Comparison of ENCODE assay signal across 11 cellular contexts in the genomic region with DNA sequence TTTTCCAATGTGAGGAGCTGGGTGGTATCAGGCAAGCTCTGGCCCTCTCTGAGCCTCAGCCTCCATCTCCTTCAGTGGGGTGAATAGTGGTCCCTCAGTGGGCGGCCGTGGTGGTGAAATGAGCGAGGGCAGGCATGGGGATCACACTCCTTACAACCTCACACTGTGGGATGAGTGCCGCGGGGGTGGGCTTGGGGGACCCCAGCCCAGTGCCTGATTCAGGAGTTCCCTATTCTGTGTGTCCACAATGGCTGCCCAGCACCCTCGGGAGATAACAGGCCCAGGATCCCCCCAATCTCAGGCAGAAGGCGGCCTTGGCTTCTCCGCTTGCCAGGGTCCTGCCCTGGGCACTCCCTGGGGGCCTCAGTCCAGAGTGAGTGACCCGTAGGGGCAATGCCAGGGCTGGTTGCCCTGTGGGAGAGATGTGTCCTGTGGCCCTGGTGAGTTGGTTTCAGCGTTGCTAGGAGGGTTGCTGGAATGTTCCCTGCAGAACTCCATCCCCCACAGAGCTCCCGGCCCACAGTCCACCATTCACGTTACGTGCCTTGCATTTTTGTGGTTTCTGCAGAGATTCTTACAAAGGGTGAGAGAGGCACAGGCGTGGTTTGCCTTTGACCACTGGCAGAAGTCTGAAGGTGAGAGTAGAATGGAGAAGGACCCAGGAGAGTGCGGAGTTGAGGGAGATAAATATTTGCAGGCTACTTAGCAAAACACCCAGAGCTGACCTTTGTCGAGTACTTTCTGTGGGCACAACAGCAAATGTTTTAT. TPM values are rescaled to one million over a fixed set of nuclear protein-coding genes. Genes with fewer than 3 reads are reported as not detected.
A peak's percentile ranks its signal among the peaks of the same experiment; 100 is the strongest.
DNase-seq lines count a peak whose midpoint lies in the region; ATAC-seq, FAIRE-seq and TF ChIP-seq lines count a peak whose summit lies in the region.
"Had no signal": no experiment of that assay in that cellular context is flagged by ENCODE, and none has a peak within 500 bp of the region (broad histone marks: within the 10 kb centered on the region; RNA-seq: fewer than 3 reads in every experiment).

No MANE protein-coding gene starts in this region.

- H2AFZ ChIP-seq in astrocyte (ENCODE audit: low read depth, low read length) = peak overlapping the region; percentile 28
- no peak overlapping the region for H2AFZ ChIP-seq in keratinocyte (ENCODE audit: control insufficient read depth, low read length)

- H3K4me3 ChIP-seq in astrocyte (ENCODE audit: insufficient read depth, low read depth, low read length) = peak overlapping the region; percentile 18
- peak overlapping the region in 1 of 3 experiments; percentile 13 for H3K4me3 ChIP-seq in keratinocyte (ENCODE audit: control insufficient read depth in 2 of 3, extremely low read depth in 1 of 3, insufficient read depth in 2 of 3, low read depth in 1 of 3, low read length in 3 of 3)
- H3K4me3 ChIP-seq in tibial artery = no peak overlapping the region
- H3K4me3 ChIP-seq: uterus had no signal

- H3K27me3 ChIP-seq in astrocyte (ENCODE audit: insufficient read depth, low read length) (no peaks in the 10 kb centered on the region), keratinocyte (ENCODE audit: control insufficient read depth, extremely low read depth, insufficient read depth, low read length) (no peaks in the 10 kb centered on the region), tibial artery (no peaks in the 10 kb centered on the region)
- H3K27me3 ChIP-seq: uterus had no signal

- H3K27ac Mint-ChIP-seq in astrocyte (ENCODE audit: unreplicated experiment) = peak overlapping the region; percentile 94
- no peak overlapping the region for H3K27ac Mint-ChIP-seq in activated T-helper 1 cell treated with anti-CD3 and anti-CD28 coated beads, Interleukin-12 subunit alpha, Interleukin-12 subunit beta, Interleukin-2, Interleukin-4 antibody, amounts not matched to agents 30 ng/mL and 10 ng/mL and 1 ng/mL, durations not matched to agents 14 hours and 24 hours and 36 hours

- intact Hi-C loops in tibial artery (cut with DNase I; ENCODE audit: low total_unique reads) = loop anchor here (5.0 kb wide), 1 partner anchor 109 kb away; the partner anchor contains the start of gene CHKA
- intact Hi-C loops in activated T-helper 1 cell treated with anti-CD3 and anti-CD28 coated beads, Interleukin-12 subunit alpha, Interleukin-12 subunit beta, Interleukin-2, Interleukin-4 antibody, amounts not matched to agents 30 ng/mL and 10 ng/mL and 1 ng/mL, durations not matched to agents 14 hours and 24 hours and 36 hours (cut with micrococcal nuclease) = no loop called here

- H3K27ac ChIP-seq in astrocyte (ENCODE audit: low read depth, low read length) (peak overlapping the region; percentile 96), keratinocyte (ENCODE audit: control insufficient read depth, insufficient read depth, low read length) (peak overlapping the region; percentile 24), tibial artery (peak overlapping the region; percentile 93 to 94)

- peaks cover 58% of the 10 kb centered on the region for H3K4me1 ChIP-seq in astrocyte (ENCODE audit: insufficient read depth, low read length)
- H3K4me1 ChIP-seq in keratinocyte (ENCODE audit: control insufficient read depth, extremely low read depth, insufficient read depth, low read length) = peaks cover 45% of the 10 kb centered on the region
- peaks cover 4 to 92% (median 73%) of the 10 kb centered on the region in 4 donors for H3K4me1 ChIP-seq in tibial artery

- TF ChIP-seq CTCF in astrocyte (IDR thresholded peaks at IDR 0.05; ENCODE audit: insufficient read depth, low read depth, low read length) (no peak), keratinocyte (optimal IDR thresholded peaks at IDR 0.05 in 1 of 3, IDR thresholded peaks at IDR 0.05 in 1 of 3, conservative IDR thresholded peaks at IDR 0.05 in 1 of 3; ENCODE audit: extremely low read depth in 1 of 3, insufficient read depth in 2 of 3, low read length in 3 of 3) (no peak), tibial artery (IDR thresholded peaks at IDR 0.05) (no peak)

- H4K20me1 ChIP-seq in astrocyte (ENCODE audit: insufficient read depth, low read length) (no peaks in the 10 kb centered on the region), keratinocyte (ENCODE audit: control insufficient read depth, extremely low read depth, insufficient read depth, low read length) (no peaks in the 10 kb centered on the region)

- H3K9ac ChIP-seq in astrocyte (ENCODE audit: low read length) (peak overlapping the region; percentile 78), keratinocyte (ENCODE audit: control insufficient read depth, extremely low read depth, insufficient read depth, low read length) (no peak overlapping the region)

- H3K79me2 ChIP-seq in astrocyte (ENCODE audit: insufficient read depth, low read length) (peaks cover 16% of the 10 kb centered on the region), keratinocyte (ENCODE audit: control insufficient read depth, insufficient read depth, low read length) (no peaks in the 10 kb centered on the region)

- H3K4me3 Mint-ChIP-seq in astrocyte (ENCODE audit: unreplicated experiment) = no peak overlapping the region
- no peak overlapping the region for H3K4me3 Mint-ChIP-seq in activated T-helper 1 cell treated with anti-CD3 and anti-CD28 coated beads, Interleukin-12 subunit alpha, Interleukin-12 subunit beta, Interleukin-2, Interleukin-4 antibody, amounts not matched to agents 30 ng/mL and 10 ng/mL and 1 ng/mL, durations not matched to agents 14 hours and 24 hours and 36 hours
- H3K4me3 Mint-ChIP-seq: neural crest cell had no signal

- DNase-seq in HK-2 (ENCODE audit: unreplicated experiment) (peak; percentile 84), astrocyte (ENCODE audit: low read depth) (peak; percentile 96), keratinocyte (ENCODE audit: low read depth, low spot score) (no peak), tibial artery (peak; percentile 54 to 88), NCI-H1436 (lab: John Stamatoyannopoulos, UW) (no peak)
- no peak for DNase-seq in activated T-helper 1 cell treated with anti-CD3 and anti-CD28 coated beads, Interleukin-12 subunit alpha, Interleukin-12 subunit beta, Interleukin-2, Interleukin-4 antibody, amounts not matched to agents 30 ng/mL and 10 ng/mL and 1 ng/mL, durations not matched to agents 14 hours and 24 hours and 36 hours (ENCODE audit: low spot score)
- DNase-seq in activated CD4-positive, alpha-beta T cell treated with anti-CD3 and anti-CD28 coated beads, Interleukin-2, amount 50 U/mL, for 4 hours = no peak
- DNase-seq: uterus had no signal

- no peaks in the 10 kb centered on the region for H3K9me3 Mint-ChIP-seq in astrocyte (ENCODE audit: unreplicated experiment)
- no peaks in the 10 kb centered on the region for H3K9me3 Mint-ChIP-seq in activated T-helper 1 cell treated with anti-CD3 and anti-CD28 coated beads, Interleukin-12 subunit alpha, Interleukin-12 subunit beta, Interleukin-2, Interleukin-4 antibody, amounts not matched to agents 30 ng/mL and 10 ng/mL and 1 ng/mL, durations not matched to agents 14 hours and 24 hours and 36 hours
- H3K9me3 Mint-ChIP-seq: neural crest cell had no signal

- H3K9me1 ChIP-seq in keratinocyte (ENCODE audit: control insufficient read depth, extremely low read depth, insufficient read depth, low read length) = no peaks in the 10 kb centered on the region

- peak; percentile 93 for FAIRE-seq in astrocyte (lab: Jason Lieb, UNC)
- peak; percentile 32 for FAIRE-seq in keratinocyte (lab: Jason Lieb, UNC)

- H3K27me3 Mint-ChIP-seq in astrocyte (ENCODE audit: low read depth, unreplicated experiment) = peaks cover 2% of the 10 kb centered on the region
- H3K27me3 Mint-ChIP-seq in activated T-helper 1 cell treated with anti-CD3 and anti-CD28 coated beads, Interleukin-12 subunit alpha, Interleukin-12 subunit beta, Interleukin-2, Interleukin-4 antibody, amounts not matched to agents 30 ng/mL and 10 ng/mL and 1 ng/mL, durations not matched to agents 14 hours and 24 hours and 36 hours (ENCODE audit: insufficient read depth) = no peaks in the 10 kb centered on the region

- H3K4me2 ChIP-seq in astrocyte (ENCODE audit: low read length) (peak overlapping the region; percentile 70), keratinocyte (ENCODE audit: control insufficient read depth, extremely low read depth, insufficient read depth, low read depth, low read length) (peak overlapping the region; percentile 55)

- H3K36me3 ChIP-seq in astrocyte (ENCODE audit: insufficient read depth, low read length) (no peaks in the 10 kb centered on the region), keratinocyte (ENCODE audit: control insufficient read depth in 2 of 2, extremely low read depth in 1 of 2, insufficient read depth in 2 of 2, low read length in 2 of 2) (no peaks in the 10 kb centered on the region), tibial artery (no peaks in the 10 kb centered on the region)
- H3K36me3 ChIP-seq: uterus had no signal

- H3K4me1 Mint-ChIP-seq in astrocyte (ENCODE audit: low read depth, unreplicated experiment) = peaks cover 21% of the 10 kb centered on the region
- H3K4me1 Mint-ChIP-seq in activated T-helper 1 cell treated with anti-CD3 and anti-CD28 coated beads, Interleukin-12 subunit alpha, Interleukin-12 subunit beta, Interleukin-2, Interleukin-4 antibody, amounts not matched to agents 30 ng/mL and 10 ng/mL and 1 ng/mL, durations not matched to agents 14 hours and 24 hours and 36 hours (ENCODE audit: low read depth) = peaks cover 10% of the 10 kb centered on the region

- peaks cover 2% of the 10 kb centered on the region for H3K36me3 Mint-ChIP-seq in astrocyte (ENCODE audit: low read depth, unreplicated experiment)
- no peaks in the 10 kb centered on the region for H3K36me3 Mint-ChIP-seq in activated T-helper 1 cell treated with anti-CD3 and anti-CD28 coated beads, Interleukin-12 subunit alpha, Interleukin-12 subunit beta, Interleukin-2, Interleukin-4 antibody, amounts not matched to agents 30 ng/mL and 10 ng/mL and 1 ng/mL, durations not matched to agents 14 hours and 24 hours and 36 hours (ENCODE audit: low read depth)

- dilution Hi-C loops in keratinocyte (cut with MboI; ENCODE audit: extremely low pct_ligation_motif_present, low sequenced_read_pairs) = no loop called here

- H3K9me3 ChIP-seq in astrocyte (ENCODE audit: insufficient read depth, low read depth, low read length) = no peaks in the 10 kb centered on the region
- no peaks in the 10 kb centered on the region for H3K9me3 ChIP-seq in keratinocyte (ENCODE audit: control insufficient read depth, low read depth, low read length)
- no peaks in the 10 kb centered on the region for H3K9me3 ChIP-seq in tibial artery
- H3K9me3 ChIP-seq: uterus had no signal

- no peak for ATAC-seq in HG02623 (IDR thresholded peaks at IDR 0.05; ENCODE audit: unreplicated experiment)

RNA-seq across cellular contexts. Expression of gene ALDH3B1, which starts 2.9 kb away (rescaled TPM):
- 1.1 and 1.3 TPM in 2 replicates for total RNA-seq in astrocyte
- 0.07 to 0.16 TPM (median 0.08 TPM) in 3 replicates for polyA plus RNA-seq in keratinocyte
- polyA plus RNA-seq in keratinocyte (2011; ENCODE audit: low read depth) = 0.50 TPM
- 0.05 and 0.09 TPM in 2 replicates for polyA plus RNA-seq in keratinocyte (2011; cell fraction: cytosol; rRNA removed)
- 0.04 and 0.09 TPM in 2 replicates for polyA plus RNA-seq in keratinocyte (2011; cell fraction: nucleus; rRNA removed)
- 0.11 and 0.14 TPM in 2 replicates for polyA plus RNA-seq in keratinocyte (2012; ENCODE audit: low replicate concordance)
- polyA minus RNA-seq in keratinocyte = 0.16 TPM in 1 of 3 replicates, not detected in the others
- not detected for polyA minus RNA-seq in keratinocyte (2011; cell fraction: cytosol; rRNA and poly(A)+ RNA removed)
- polyA minus RNA-seq in keratinocyte (2011; cell fraction: nucleus; rRNA and poly(A)+ RNA removed) = 0.84 TPM in 1 of 2 replicates, not detected in the other
- not detected in 2 replicates for total RNA-seq in activated T-helper 1 cell treated with anti-CD3 and anti-CD28 coated beads, Interleukin-12 subunit alpha, Interleukin-12 subunit beta, Interleukin-2, Interleukin-4 antibody, amounts not matched to agents 30 ng/mL and 10 ng/mL and 1 ng/mL, durations not matched to agents 14 hours and 24 hours and 36 hours
- total RNA-seq: T-helper 2 cell treated with Interferon-gamma antibody and Interleukin-4, amounts not matched to agents 100 ng/mL and 5 ng/mL, for 36 hours had no signal

RNA-seq across cellular contexts. Expression of gene UNC93B1, which starts 9.1 kb away (rescaled TPM):
- total RNA-seq in astrocyte = 37.3 and 39.6 TPM in 2 replicates
- polyA plus RNA-seq in keratinocyte = 15.4 to 17.5 TPM (median 16.5 TPM) in 3 replicates
- polyA plus RNA-seq in keratinocyte (2011; ENCODE audit: low read depth) = 8.3 TPM
- polyA plus RNA-seq in keratinocyte (2011; cell fraction: cytosol; rRNA removed) = 5.7 and 8.6 TPM in 2 replicates
- 18.5 and 21.1 TPM in 2 replicates for polyA plus RNA-seq in keratinocyte (2011; cell fraction: nucleus; rRNA removed)
- 5.6 and 12.6 TPM in 2 replicates for polyA plus RNA-seq in keratinocyte (2012; ENCODE audit: low replicate concordance)
- polyA minus RNA-seq in keratinocyte = 19.6 to 44.1 TPM (median 21.8 TPM) in 3 replicates
- polyA minus RNA-seq in keratinocyte (2011; cell fraction: cytosol; rRNA and poly(A)+ RNA removed) = 22.4 TPM
- 16.4 and 18.0 TPM in 2 replicates for polyA minus RNA-seq in keratinocyte (2011; cell fraction: nucleus; rRNA and poly(A)+ RNA removed)
- 13.9 and 14.8 TPM in 2 replicates for total RNA-seq in activated T-helper 1 cell treated with anti-CD3 and anti-CD28 coated beads, Interleukin-12 subunit alpha, Interleukin-12 subunit beta, Interleukin-2, Interleukin-4 antibody, amounts not matched to agents 30 ng/mL and 10 ng/mL and 1 ng/mL, durations not matched to agents 14 hours and 24 hours and 36 hours

RNA-seq across cellular contexts. Expression of gene NDUFS8, which starts 17.5 kb away (rescaled TPM):
- 159 and 170 TPM in 2 replicates for total RNA-seq in astrocyte
- 51.7 to 99.9 TPM (median 65.2 TPM) in 3 replicates for polyA plus RNA-seq in keratinocyte
- polyA plus RNA-seq in keratinocyte (2011; ENCODE audit: low read depth) = 88.9 TPM
- 42.8 and 124 TPM in 2 replicates for polyA plus RNA-seq in keratinocyte (2011; cell fraction: cytosol; rRNA removed)
- polyA plus RNA-seq in keratinocyte (2011; cell fraction: nucleus; rRNA removed) = 45.3 and 53.2 TPM in 2 replicates
- polyA plus RNA-seq in keratinocyte (2012; ENCODE audit: low replicate concordance) = 116 and 181 TPM in 2 replicates
- polyA minus RNA-seq in keratinocyte = 37.6 to 87.5 TPM (median 62.8 TPM) in 3 replicates
- polyA minus RNA-seq in keratinocyte (2011; cell fraction: cytosol; rRNA and poly(A)+ RNA removed) = 200 TPM
- 25.8 and 32.4 TPM in 2 replicates for polyA minus RNA-seq in keratinocyte (2011; cell fraction: nucleus; rRNA and poly(A)+ RNA removed)
- 137 and 144 TPM in 2 replicates for total RNA-seq in activated T-helper 1 cell treated with anti-CD3 and anti-CD28 coated beads, Interleukin-12 subunit alpha, Interleukin-12 subunit beta, Interleukin-2, Interleukin-4 antibody, amounts not matched to agents 30 ng/mL and 10 ng/mL and 1 ng/mL, durations not matched to agents 14 hours and 24 hours and 36 hours

RNA-seq across cellular contexts. Expression of gene TCIRG1, which starts 25.8 kb away (rescaled TPM):
- 55.1 and 56.5 TPM in 2 replicates for total RNA-seq in astrocyte
- polyA plus RNA-seq in keratinocyte = 12.7 to 31.6 TPM (median 17.8 TPM) in 3 replicates
- polyA plus RNA-seq in keratinocyte (2011; ENCODE audit: low read depth) = 7.2 TPM
- 3.3 and 6.7 TPM in 2 replicates for polyA plus RNA-seq in keratinocyte (2011; cell fraction: cytosol; rRNA removed)
- polyA plus RNA-seq in keratinocyte (2011; cell fraction: nucleus; rRNA removed) = 99.0 and 125 TPM in 2 replicates
- 8.9 and 26.0 TPM in 2 replicates for polyA plus RNA-seq in keratinocyte (2012; ENCODE audit: low replicate concordance)
- polyA minus RNA-seq in keratinocyte = 18.3 to 28.8 TPM (median 25.8 TPM) in 3 replicates
- polyA minus RNA-seq in keratinocyte (2011; cell fraction: cytosol; rRNA and poly(A)+ RNA removed) = 34.9 TPM
- polyA minus RNA-seq in keratinocyte (2011; cell fraction: nucleus; rRNA and poly(A)+ RNA removed) = 34.0 and 37.2 TPM in 2 replicates
- total RNA-seq in activated T-helper 1 cell treated with anti-CD3 and anti-CD28 coated beads, Interleukin-12 subunit alpha, Interleukin-12 subunit beta, Interleukin-2, Interleukin-4 antibody, amounts not matched to agents 30 ng/mL and 10 ng/mL and 1 ng/mL, durations not matched to agents 14 hours and 24 hours and 36 hours = 142 and 152 TPM in 2 replicates

Comparison
In these comparisons a context has a peak if more than half of its experiments do, and no peak if none do; other contexts are left out.
1. DNase-seq: peak in HK-2 (single experiment), astrocyte (single experiment) and tibial artery (2 of 2); none in keratinocyte (single experiment), activated T-helper 1 cell treated with anti-CD3 and anti-CD28 coated beads, Interleukin-12 subunit alpha, Interleukin-12 subunit beta, Interleukin-2, Interleukin-4 antibody, amounts not matched to agents 30 ng/mL and 10 ng/mL and 1 ng/mL, durations not matched to agents 14 hours and 24 hours and 36 hours (single experiment), activated CD4-positive, alpha-beta T cell treated with anti-CD3 and anti-CD28 coated beads, Interleukin-2, amount 50 U/mL, for 4 hours (0 of 2) and NCI-H1436 (single experiment).
2. H3K27ac ChIP-seq: peak in every context shown above with its lines; median percentile 96 in astrocyte; 94 in tibial artery; 24 in keratinocyte.